In genomic region chr7:38873433-38873832, GRCh38 we compare ENCODE assay signal across 18 cellular contexts.
"Had no signal": no experiment of that assay in that cellular context is flagged by ENCODE, and none has a peak within 500 bp of the region (broad histone marks: within the 10 kb centered on the region; RNA-seq: fewer than 3 reads in every experiment).

No MANE protein-coding gene starts in this region.

- H3K4me1 ChIP-seq: psoas muscle had no signal

- H3K4me3 ChIP-seq: left lung, mucosa of descending colon, psoas muscle, transverse colon, vagina had no signal

- H3K4me1 Mint-ChIP-seq: activated CD4-positive, alpha-beta memory T cell treated with anti-CD3 and anti-CD28 coated beads, Interleukin-2, amount 10 ng/mL, durations not matched to agents 7 days and 5 days had no signal

- H3K27me3 ChIP-seq: left lung, transverse colon, vagina had no signal

- H3K27ac ChIP-seq: left lung, psoas muscle, transverse colon, vagina had no signal

- DNase-seq: activated CD4-positive, alpha-beta memory T cell treated with anti-CD3 and anti-CD28 coated beads, Interleukin-2, amount 10 ng/mL, durations not matched to agents 7 days and 5 days; activated CD4-positive, alpha-beta T cell treated with anti-CD3 and anti-CD28 coated beads for 48 hours; activated CD4-positive, CD25-positive, alpha-beta regulatory T cell; activated naive CD4-positive, alpha-beta T cell treated with anti-CD3 and anti-CD28 coated beads for 36 hours; activated T-cell treated with anti-CD3 and anti-CD28 coated beads, Interleukin-2, amount 50 U/mL, for 24 hours; anterior cingulate cortex; effector memory CD8-positive, alpha-beta T cell; hypothalamus; left lung; mucosa of descending colon; naive B cell; psoas muscle; right cardiac atrium; stimulated activated naive CD8-positive, alpha-beta T cell treated with anti-CD3 and anti-CD28 coated beads, Interleukin-15, Interleukin-2, amounts not matched to agents 100 U/mL and 50 U/mL, for 24 hours; substantia nigra; transverse colon had no signal

- ATAC-seq: effector memory CD8-positive, alpha-beta T cell; left lung; mucosa of descending colon; psoas muscle; right cardiac atrium; stimulated activated naive CD8-positive, alpha-beta T cell treated with anti-CD3 and anti-CD28 coated beads, Interleukin-15, Interleukin-2, amounts not matched to agents 100 U/mL and 50 U/mL, for 24 hours had no signal

- H3K4me3 Mint-ChIP-seq: activated CD4-positive, alpha-beta memory T cell treated with anti-CD3 and anti-CD28 coated beads, Interleukin-2, amount 10 ng/mL, durations not matched to agents 7 days and 5 days; activated naive CD4-positive, alpha-beta T cell treated with anti-CD3 and anti-CD28 coated beads for 36 hours; activated T-cell treated with anti-CD3 and anti-CD28 coated beads, Interleukin-2, amount 50 U/mL, for 24 hours; effector memory CD8-positive, alpha-beta T cell; T-helper 2 cell treated with Interferon-gamma antibody and Interleukin-4, amounts not matched to agents 5 μg/mL and 100 μg/mL, for 36 hours had no signal

- H3K27me3 Mint-ChIP-seq: activated CD4-positive, alpha-beta memory T cell treated with anti-CD3 and anti-CD28 coated beads, Interleukin-2, amount 10 ng/mL, durations not matched to agents 7 days and 5 days; activated T-cell treated with anti-CD3 and anti-CD28 coated beads, Interleukin-2, amount 50 U/mL, for 24 hours; effector memory CD8-positive, alpha-beta T cell; naive B cell had no signal

- H3K9me3 ChIP-seq: left lung, mucosa of descending colon, psoas muscle, transverse colon, vagina had no signal

- H3K9me3 Mint-ChIP-seq: activated CD4-positive, alpha-beta memory T cell treated with anti-CD3 and anti-CD28 coated beads, Interleukin-2, amount 10 ng/mL, durations not matched to agents 7 days and 5 days; activated naive CD4-positive, alpha-beta T cell treated with anti-CD3 and anti-CD28 coated beads for 36 hours; activated T-cell treated with anti-CD3 and anti-CD28 coated beads, Interleukin-2, amount 50 U/mL, for 24 hours; effector memory CD8-positive, alpha-beta T cell; naive B cell; T-helper 2 cell treated with Interferon-gamma antibody and Interleukin-4, amounts not matched to agents 5 μg/mL and 100 μg/mL, for 36 hours had no signal

- H3K27ac Mint-ChIP-seq: activated CD4-positive, alpha-beta memory T cell treated with anti-CD3 and anti-CD28 coated beads, Interleukin-2, amount 10 ng/mL, durations not matched to agents 7 days and 5 days; activated naive CD4-positive, alpha-beta T cell treated with anti-CD3 and anti-CD28 coated beads for 36 hours; activated T-cell treated with anti-CD3 and anti-CD28 coated beads, Interleukin-2, amount 50 U/mL, for 24 hours; effector memory CD8-positive, alpha-beta T cell; naive B cell; T-helper 2 cell treated with Interferon-gamma antibody and Interleukin-4, amounts not matched to agents 5 μg/mL and 100 μg/mL, for 36 hours had no signal
